Comparison of ENCODE assay signal across 12 cellular contexts in the genomic region with DNA sequence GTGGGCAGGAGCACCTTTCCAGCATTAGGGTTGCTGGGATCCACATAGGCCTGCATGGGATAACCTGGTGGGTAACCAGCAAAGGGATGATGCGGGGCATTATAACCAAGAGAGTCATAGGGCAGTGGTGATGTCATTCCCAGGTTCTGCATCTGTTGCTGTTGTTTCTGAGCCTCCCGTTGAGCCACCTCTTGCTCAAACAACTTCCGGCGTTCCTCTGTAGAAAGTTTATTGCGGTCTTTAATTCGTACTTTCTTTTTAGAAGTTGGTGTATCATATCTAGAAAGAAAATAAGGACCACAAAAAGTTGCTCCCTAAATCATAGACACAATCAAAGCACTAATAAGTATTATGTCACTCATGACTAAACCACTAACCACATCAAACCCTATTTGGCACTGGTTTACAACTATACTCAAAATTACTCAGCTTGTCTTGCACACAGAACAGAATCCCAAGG.
DNase-seq lines count a peak whose midpoint lies in the region; ATAC-seq, FAIRE-seq and TF ChIP-seq lines count a peak whose summit lies in the region.
"Had no signal": no experiment of that assay in that cellular context is flagged by ENCODE, and none has a peak within 500 bp of the region (broad histone marks: within the 10 kb centered on the region; RNA-seq: fewer than 3 reads in every experiment).

No MANE protein-coding gene starts in this region.

- WGBS in sigmoid colon, 2 donors = 80 to 91% methylated on average over 6 of the region's 6 CpGs

- H3K4me1 ChIP-seq in sigmoid colon = peaks cover 0 to 15% (median 4%) of the 10 kb centered on the region in 4 donors
- H3K4me1 ChIP-seq: A549, breast epithelium had no signal

- no peak overlapping the region for H3K4me3 ChIP-seq in sigmoid colon
- H3K4me3 ChIP-seq: A549, breast epithelium had no signal

- TF ChIP-seq POLR2A in sigmoid colon (IDR thresholded peaks at IDR 0.05) = no peak

- peaks cover 0 to 41% (median 5%) of the 10 kb centered on the region in 4 donors for H3K36me3 ChIP-seq in sigmoid colon
- H3K36me3 ChIP-seq: breast epithelium had no signal

- H3K27ac ChIP-seq in sigmoid colon = no peak overlapping the region
- H3K27ac ChIP-seq: A549, breast epithelium had no signal

- TF ChIP-seq CTCF in sigmoid colon (IDR thresholded peaks at IDR 0.05) = no peak

- no peaks in the 10 kb centered on the region for H3K27me3 ChIP-seq in sigmoid colon
- H3K27me3 ChIP-seq: breast epithelium had no signal

- no peak for FAIRE-seq in urothelium cell line (lab: Jason Lieb, UNC)
- FAIRE-seq: A549 had no signal

- no peak for TF ChIP-seq EP300 in sigmoid colon (IDR thresholded peaks at IDR 0.05)

- ATAC-seq in HG03439 (IDR thresholded peaks at IDR 0.05; ENCODE audit: unreplicated experiment) = no peak

- intact Hi-C loops in sigmoid colon (cut with DNase I) = no loop called here

- H3K9me3 ChIP-seq in sigmoid colon = no peaks in the 10 kb centered on the region
- H3K9me3 ChIP-seq: A549, breast epithelium had no signal

- peak; percentile 46 for DNase-seq in activated gamma-delta T cell treated with Interleukin-2 at 50 U/mL for 16 hours
- DNase-seq in activated gamma-delta T cell (lab: John Stamatoyannopoulos, UW) = no peak
- peak; percentile 30 for DNase-seq in activated effector memory CD4-positive, alpha-beta T cell treated with Interleukin-2 at 50 U/mL for 16 hours
- peak; percentile 28 for DNase-seq in myocyte (ENCODE audit: low read depth)
- DNase-seq in urothelium cell line (ENCODE audit: low spot score) = peak; percentile 6
- no peak for DNase-seq in DMS53 treated with DMSO at 0.1 percent for 48 hours (lab: John Stamatoyannopoulos, UW; ENCODE audit: unreplicated experiment)
- no peak for DNase-seq in sigmoid colon
- DNase-seq: NCI-H446, retina had no signal

Comparison
In these comparisons a context has a peak if more than half of its experiments do, and no peak if none do; other contexts are left out.
1. DNase-seq: peak in activated gamma-delta T cell treated with Interleukin-2 at 50 U/mL for 16 hours (single experiment), activated effector memory CD4-positive, alpha-beta T cell treated with Interleukin-2 at 50 U/mL for 16 hours (single experiment), myocyte (single experiment) and urothelium cell line (single experiment); none in activated gamma-delta T cell (single experiment), DMS53 treated with DMSO at 0.1 percent for 48 hours (single experiment) and sigmoid colon (single experiment).